Comparison of ENCODE assay signal across 26 cellular contexts in genomic region chr3:90129710-90130109, GRCh38.
DNase-seq lines count a peak whose midpoint lies in the region; FAIRE-seq and TF ChIP-seq lines count a peak whose summit lies in the region.
"Had no signal": no experiment of that assay in that cellular context is flagged by ENCODE, and none has a peak within 500 bp of the region (broad histone marks: within the 10 kb centered on the region; RNA-seq: fewer than 3 reads in every experiment).

No MANE protein-coding gene starts in this region.

- 38% methylated on average over 4 of the region's 4 CpGs for WGBS in mammary epithelial cell (ENCODE audit: low coverage, missing lambda C conversion rate)

- H3K4me1 ChIP-seq in mammary epithelial cell (ENCODE audit: insufficient read depth, low read length) (no peaks in the 10 kb centered on the region), HEK293 (ENCODE audit: control insufficient read depth, insufficient read depth, low read length) (no peaks in the 10 kb centered on the region)
- H3K4me1 ChIP-seq: A549, Caco-2 had no signal

- no peak overlapping the region for H3K4me2 ChIP-seq in mammary epithelial cell (ENCODE audit: insufficient read depth, low read depth, low read length)
- H3K4me2 ChIP-seq: A549; BLaER1 treated with 17β-estradiol and CSF1 and Interleukin-3, amounts not matched to agents 10 nM and 100 nM had no signal

- H3K9ac ChIP-seq in mammary epithelial cell (ENCODE audit: insufficient read depth, low read length) = no peak overlapping the region
- H3K9ac ChIP-seq: BLaER1 treated with 17β-estradiol and CSF1 and Interleukin-3, amounts not matched to agents 10 nM and 100 nM had no signal

- POLR2A ChIA-PET in MCF 10A (lab: Yijun Ruan, JAX) = interaction anchor here (0.7 kb wide), 1 partner anchor 1498 kb away, joined by 4 read pairs; no protein-coding TSS in a partner anchor
- POLR2A ChIA-PET in HEK293 (lab: Yijun Ruan, JAX) = no interaction called here

- BruUV-seq in mammary epithelial cell (replicated peaks; lab: Mats Ljungman, UMichigan) = no TSS peak
- no TSS peak for BruUV-seq in MCF 10A (replicated peaks; lab: Mats Ljungman, UMichigan)

- dilution Hi-C loops in mammary epithelial cell (cut with HindIII; ENCODE audit: low sequenced_read_pairs) = no loop called here

- CTCF ChIA-PET in mammary epithelial cell (lab: Charles Lee; ENCODE audit: low non-redundant PET) (no interaction called here), MCF 10A (lab: Yijun Ruan, JAX) (no interaction called here), HEK293 (lab: Yijun Ruan, JAX) (no interaction called here)

- H3K27me3 ChIP-seq in mammary epithelial cell (ENCODE audit: insufficient read depth, low read length) (no peaks in the 10 kb centered on the region), bronchial epithelial cell (ENCODE audit: control insufficient read depth, insufficient read depth, low read length) (no peaks in the 10 kb centered on the region)
- H3K27me3 ChIP-seq: BLaER1 treated with 17β-estradiol and CSF1 and Interleukin-3, amounts not matched to agents 10 nM and 100 nM had no signal

- DNase-seq in mammary epithelial cell (peak; percentile 10), MCF 10A (ENCODE audit: unreplicated experiment) (no peak), bronchial epithelial cell (ENCODE audit: low read depth) (peak; percentile 10), superior temporal gyrus (ENCODE audit: extremely low spot score) (no peak), NCI-H1436 (lab: John Stamatoyannopoulos, UW) (no peak)
- DNase-seq: AML-193; Caco-2; Calu3; CD4-positive, alpha-beta T cell; CD8-positive, alpha-beta T cell; DMS 273 treated with DMSO at 0.1 percent for 48 hours; DMS153; DMS53; DMS79; DND-41; EL; GDM1 had no signal

- no peak overlapping the region for H2AFZ ChIP-seq in mammary epithelial cell (ENCODE audit: low read depth, low read length)

- H3K9me3 ChIP-seq in mammary epithelial cell (replicated peaks; ENCODE audit: insufficient read depth, low read length) (no peaks in the 10 kb centered on the region), HEK293 (ENCODE audit: control insufficient read depth, insufficient read depth, low read depth, low read length) (no peaks in the 10 kb centered on the region)
- H3K9me3 ChIP-seq: A549, Caco-2 had no signal

- H3K79me2 ChIP-seq in mammary epithelial cell (ENCODE audit: insufficient read depth, low read length) = no peaks in the 10 kb centered on the region

- no peak for TF ChIP-seq CTCF in mammary epithelial cell (conservative IDR thresholded peaks at IDR 0.05 in 1 of 2, IDR thresholded peaks at IDR 0.05 in 1 of 2; ENCODE audit: extremely low read depth in 1 of 2, insufficient read depth in 1 of 2, low read depth in 1 of 2, low read length in 2 of 2)
- no peak for TF ChIP-seq CTCF in MCF 10A (IDR thresholded peaks at IDR 0.05; ENCODE audit: unreplicated experiment)
- TF ChIP-seq CTCF in HEK293 (tag by site-specific recombination; IDR thresholded peaks at IDR 0.05) = no peak
- no peak for TF ChIP-seq CTCF in bronchial epithelial cell (IDR thresholded peaks at IDR 0.05; ENCODE audit: insufficient read depth, low read length, severe bottlenecking)

- no peak overlapping the region for H3K27ac Mint-ChIP-seq in MCF 10A (ENCODE audit: low read depth, unreplicated experiment)
- H3K27ac Mint-ChIP-seq: B cell; CD4-positive, alpha-beta T cell; CD8-positive, alpha-beta T cell had no signal

- no peaks in the 10 kb centered on the region for H3K36me3 Mint-ChIP-seq in MCF 10A (ENCODE audit: insufficient read depth, unreplicated experiment)
- H3K36me3 Mint-ChIP-seq: CD8-positive, alpha-beta T cell had no signal

- H3K36me3 ChIP-seq in mammary epithelial cell (ENCODE audit: insufficient read depth, low read length) = no peaks in the 10 kb centered on the region
- no peaks in the 10 kb centered on the region for H3K36me3 ChIP-seq in HEK293 (ENCODE audit: control insufficient read depth in 2 of 2, insufficient read depth in 1 of 2, low read length in 2 of 2)
- H3K36me3 ChIP-seq in bronchial epithelial cell (ENCODE audit: control insufficient read depth, insufficient read depth, low read length) = no peaks in the 10 kb centered on the region
- H3K36me3 ChIP-seq: BLaER1 treated with 17β-estradiol and CSF1 and Interleukin-3, amounts not matched to agents 10 nM and 100 nM had no signal

- FAIRE-seq in bronchial epithelial cell (lab: Jason Lieb, UNC) = no peak
- FAIRE-seq: A549, D721Med, GM12891, GM19239 had no signal

- H3K27me3 Mint-ChIP-seq in MCF 10A (ENCODE audit: insufficient read depth, unreplicated experiment) = no peaks in the 10 kb centered on the region
- H3K27me3 Mint-ChIP-seq: B cell; CD4-positive, alpha-beta T cell had no signal

- H3K4me3 ChIP-seq in mammary epithelial cell (replicated peaks in 1 of 3; ENCODE audit: insufficient read depth in 1 of 3, low read depth in 2 of 3, low read length in 3 of 3) (no peak overlapping the region), HEK293 (ENCODE audit: low read depth, low read length) (no peak overlapping the region), bronchial epithelial cell (ENCODE audit: low read depth, low read length) (no peak overlapping the region)
- H3K4me3 ChIP-seq: A549; BLaER1 treated with 17β-estradiol and CSF1 and Interleukin-3, amounts not matched to agents 10 nM and 100 nM had no signal

- no peaks in the 10 kb centered on the region for H4K20me1 ChIP-seq in mammary epithelial cell (ENCODE audit: insufficient read depth, low read length)
- H4K20me1 ChIP-seq: BLaER1 treated with 17β-estradiol and CSF1 and Interleukin-3, amounts not matched to agents 10 nM and 100 nM had no signal

- H3K4me3 Mint-ChIP-seq in MCF 10A (ENCODE audit: unreplicated experiment) = no peak overlapping the region
- H3K4me3 Mint-ChIP-seq: B cell; CD4-positive, alpha-beta T cell; CD8-positive, alpha-beta T cell had no signal

- intact Hi-C loops in mammary epithelial cell (cut with micrococcal nuclease) (no loop called here), MCF 10A (cut with micrococcal nuclease) (no loop called here)

- H3K27ac ChIP-seq in mammary epithelial cell (ENCODE audit: insufficient read depth, low read depth, low read length) (no peak overlapping the region), HEK293 (ENCODE audit: extremely low read depth, low read depth, low read length) (no peak overlapping the region)
- H3K27ac ChIP-seq: 22Rv1; A549; BLaER1 treated with 17β-estradiol and CSF1 and Interleukin-3, amounts not matched to agents 10 nM and 100 nM; C4-2B had no signal

- H3K4me1 Mint-ChIP-seq in MCF 10A (ENCODE audit: insufficient read depth, unreplicated experiment) = peaks cover 6% of the 10 kb centered on the region
- H3K4me1 Mint-ChIP-seq: B cell had no signal

- in situ Hi-C loops in mammary epithelial cell (cut with MboI; ENCODE audit: low sequenced_read_pairs in 2 of 2) = no loop called here

- peaks cover 15% of the 10 kb centered on the region for H3K9me3 Mint-ChIP-seq in MCF 10A (ENCODE audit: unreplicated experiment)

TF ChIP-seq in HEK293, 187 proteins besides CTCF, POLR2A, EP300 and RAD21:
- TF ChIP-seq ATF2 (tag by site-specific recombination; IDR thresholded peaks at IDR 0.05; ENCODE audit: low read depth) (0 out of 2 replicates have a peak, but pooled peaks have one; percentile 21), ZNF184 (tag by site-specific recombination; IDR thresholded peaks at IDR 0.05) (no peak)

Comparison
In these comparisons a context has a peak if more than half of its experiments do, and no peak if none do; other contexts are left out.
1. DNase-seq: peak in mammary epithelial cell (single experiment) and bronchial epithelial cell (single experiment); none in MCF 10A (single experiment), superior temporal gyrus (single experiment) and NCI-H1436 (single experiment).